Comparison of ENCODE assay signal across 8 cellular contexts in genomic region chr6:154615483-154616025, GRCh38.
DNase-seq lines count a peak whose midpoint lies in the region; ATAC-seq, FAIRE-seq and TF ChIP-seq lines count a peak whose summit lies in the region.

No MANE protein-coding gene starts in this region.

- peak overlapping the region in 1 of 3 experiments; percentile 16 for H3K4me3 Mint-ChIP-seq in nephron
- H3K4me3 Mint-ChIP-seq in activated CD4-positive, alpha-beta T cell treated with anti-CD3 and anti-CD28 coated beads, Interleukin-2, amount 10 ng/mL, durations not matched to agents 7 days and 5 days = no peak overlapping the region

- ATAC-seq in GM19324 (IDR thresholded peaks at IDR 0.05; ENCODE audit: low FRiP score, unreplicated experiment) = no peak

- no peak for FAIRE-seq in GM12892 (lab: Jason Lieb, UNC)

- no peaks in the 10 kb centered on the region for H3K27me3 Mint-ChIP-seq in nephron (ENCODE audit: low read depth)
- H3K27me3 Mint-ChIP-seq in activated CD4-positive, alpha-beta T cell treated with anti-CD3 and anti-CD28 coated beads, Interleukin-2, amount 10 ng/mL, durations not matched to agents 7 days and 5 days = no peaks in the 10 kb centered on the region

- H3K27ac ChIP-seq in dorsolateral prefrontal cortex = no peak overlapping the region

- H3K36me3 Mint-ChIP-seq in nephron (ENCODE audit: low read depth) = no peaks in the 10 kb centered on the region
- no peaks in the 10 kb centered on the region for H3K36me3 Mint-ChIP-seq in activated CD4-positive, alpha-beta T cell treated with anti-CD3 and anti-CD28 coated beads, Interleukin-2, amount 10 ng/mL, durations not matched to agents 7 days and 5 days (ENCODE audit: low read depth)

- peaks cover 35% of the 10 kb centered on the region for H3K4me1 Mint-ChIP-seq in nephron
- peaks cover 5% of the 10 kb centered on the region for H3K4me1 Mint-ChIP-seq in activated CD4-positive, alpha-beta T cell treated with anti-CD3 and anti-CD28 coated beads, Interleukin-2, amount 10 ng/mL, durations not matched to agents 7 days and 5 days

- DNase-seq in H4 (ENCODE audit: low spot score) (peak; percentile 91), NCI-H510A (lab: John Stamatoyannopoulos, UW) (peak; percentile 95), dorsolateral prefrontal cortex (peak in 8 of 10 donors; percentile 4 to 49 (median 41)), activated gamma-delta T cell (lab: John Stamatoyannopoulos, UW) (no peak), GM12892 (ENCODE audit: insufficient read length) (no peak)
- DNase-seq in activated CD4-positive, alpha-beta T cell treated with anti-CD3 and anti-CD28 coated beads, Interleukin-2, amount 10 ng/mL, durations not matched to agents 7 days and 5 days = no peak

- H3K27ac Mint-ChIP-seq in nephron = peak overlapping the region in 2 of 3 experiments; percentile 34 to 57
- H3K27ac Mint-ChIP-seq in activated CD4-positive, alpha-beta T cell treated with anti-CD3 and anti-CD28 coated beads, Interleukin-2, amount 10 ng/mL, durations not matched to agents 7 days and 5 days = no peak overlapping the region

- H3K27me3 ChIP-seq in dorsolateral prefrontal cortex = peaks cover 0 to 4% (median 0%) of the 10 kb centered on the region in 45 donors

- intact Hi-C loops in dorsolateral prefrontal cortex (cut with DNase I) = no loop called here

- TF ChIP-seq CTCF in dorsolateral prefrontal cortex (IDR thresholded peaks at IDR 0.05 in 54 of 56, conservative IDR thresholded peaks at IDR 0.05 in 2 of 56; ENCODE audit: low read depth in 1 of 56, partially characterized antibody in 56 of 56) = peak in 3 of 56 donors; percentile 11 to 19 (median 15)
- no peak for TF ChIP-seq CTCF in nephron (IDR thresholded peaks at IDR 0.05; ENCODE audit: unreplicated experiment in 3 of 3)

- POLR2A ChIA-PET in activated CD4-positive, alpha-beta T cell treated with anti-CD3 and anti-CD28 coated beads, Interleukin-2, amount 10 ng/mL, durations not matched to agents 7 days and 5 days (lab: Charles Lee) = interaction anchor here (0.5 kb wide), 1 partner anchor 760 kb away, joined by 3 read pairs; no protein-coding TSS in a partner anchor

- no peak overlapping the region for H3K4me3 ChIP-seq in dorsolateral prefrontal cortex

- TF ChIP-seq POLR2A in GM12892 (IDR thresholded peaks at IDR 0.05; ENCODE audit: low read depth, low read length) = no peak

- CTCF ChIA-PET in activated CD4-positive, alpha-beta T cell treated with anti-CD3 and anti-CD28 coated beads, Interleukin-2, amount 10 ng/mL, durations not matched to agents 7 days and 5 days (lab: Charles Lee) = no interaction called here

- H3K9me3 Mint-ChIP-seq in nephron = no peaks in the 10 kb centered on the region
- H3K9me3 Mint-ChIP-seq in activated CD4-positive, alpha-beta T cell treated with anti-CD3 and anti-CD28 coated beads, Interleukin-2, amount 10 ng/mL, durations not matched to agents 7 days and 5 days = no peaks in the 10 kb centered on the region

Comparison
In these comparisons a context has a peak if more than half of its experiments do, and no peak if none do; other contexts are left out.
1. DNase-seq: peak in H4 (single experiment), NCI-H510A (single experiment) and dorsolateral prefrontal cortex (8 of 10); none in activated gamma-delta T cell (single experiment), activated CD4-positive, alpha-beta T cell treated with anti-CD3 and anti-CD28 coated beads, Interleukin-2, amount 10 ng/mL, durations not matched to agents 7 days and 5 days (single experiment) and GM12892 (single experiment).